8 cellular contexts compared by ENCODE assay signal in the genomic region with DNA sequence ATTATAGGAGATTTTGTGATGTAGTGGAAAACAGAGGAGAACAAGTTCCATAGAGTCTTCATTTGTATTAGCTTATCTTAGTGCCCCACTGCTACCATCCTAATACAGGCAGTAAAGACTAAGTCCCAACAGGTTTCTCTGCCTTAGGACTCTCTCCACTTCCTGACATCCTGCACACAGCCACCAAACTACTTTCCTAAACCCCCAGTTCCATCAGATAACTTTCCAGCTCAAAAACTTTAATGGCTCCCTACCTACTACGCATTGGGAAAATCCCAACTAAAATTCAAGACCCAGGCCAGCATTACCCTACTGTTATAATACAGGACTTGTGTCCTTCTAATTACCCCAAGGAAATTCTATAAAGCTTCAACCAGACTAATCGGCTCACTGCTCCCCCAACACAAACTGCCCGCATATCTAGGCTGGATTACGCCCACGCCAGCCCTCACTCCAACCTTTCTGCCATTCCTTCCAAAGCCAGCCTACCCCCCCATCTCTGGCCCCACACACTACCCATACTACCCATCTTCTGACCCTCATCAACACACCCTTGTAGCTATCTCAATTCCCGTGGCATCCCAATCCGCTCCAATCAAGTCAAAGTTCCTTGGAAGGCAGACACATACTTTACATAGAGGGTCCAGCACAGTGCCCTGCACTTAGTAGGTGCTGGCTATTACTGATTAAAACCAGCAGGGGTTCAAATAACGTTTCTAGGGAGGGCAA. TPM values are rescaled to one million over a fixed set of nuclear protein-coding genes. Genes with fewer than 3 reads are reported as not detected.
DNase-seq lines count a peak whose midpoint lies in the region; FAIRE-seq and TF ChIP-seq lines count a peak whose summit lies in the region.

No MANE protein-coding gene starts in this region.

- DNase-seq in GM06990 (ENCODE audit: extremely low read depth, insufficient read length): no peak
- DNase-seq in endothelial cell of umbilical vein (ENCODE audit: low read depth, low spot score): peak; percentile 18
- no peak for DNase-seq in progenitor cell of endocrine pancreas (ENCODE audit: low spot score, unreplicated experiment)
- no peak for DNase-seq in retina
- DNase-seq in SKM-1 treated with dmso at 0.1 percent for 144 hours (lab: John Stamatoyannopoulos, UW; ENCODE audit: unreplicated experiment): no peak
- no peak for DNase-seq in KG1 (lab: John Stamatoyannopoulos, UW)
- no peak for DNase-seq in NCI-H1105 treated with DMSO at 0.1 percent for 48 hours (lab: John Stamatoyannopoulos, UW)

- H2AFZ ChIP-seq in OCI-LY3 (ENCODE audit: low read depth, low read length): no peak overlapping the region
- H2AFZ ChIP-seq in endothelial cell of umbilical vein (ENCODE audit: low read depth, low read length): no peak overlapping the region

- peaks cover 21% of the 10 kb centered on the region for H3K4me1 Mint-ChIP-seq in progenitor cell of endocrine pancreas (ENCODE audit: low read depth)

- BruUV-seq in endothelial cell of umbilical vein (replicated peaks; lab: Mats Ljungman, UMichigan): no TSS peak

- H3K9me3 Mint-ChIP-seq in progenitor cell of endocrine pancreas (ENCODE audit: low read depth): no peaks in the 10 kb centered on the region

- peak; percentile 66 for FAIRE-seq in endothelial cell of umbilical vein (lab: Jason Lieb, UNC)

- H3K4me3 ChIP-seq in GM06990 (replicated peaks; ENCODE audit: low read depth, low read length): peak overlapping the region; percentile 91
- H3K4me3 ChIP-seq in OCI-LY3 (ENCODE audit: low read length): peak overlapping the region; percentile 93
- H3K4me3 ChIP-seq in endothelial cell of umbilical vein (replicated peaks in 1 of 3; ENCODE audit: insufficient read depth in 1 of 3, low read depth in 1 of 3, low read length in 3 of 3): peak overlapping the region; percentile 63 to 84 (median 68)

- H3K79me2 ChIP-seq in OCI-LY3 (ENCODE audit: low read length) (peaks cover 43% of the 10 kb centered on the region), endothelial cell of umbilical vein (ENCODE audit: control insufficient read depth, insufficient read depth, low read length) (peaks cover 43% of the 10 kb centered on the region)

- intact Hi-C loops in endothelial cell of umbilical vein (cut with micrococcal nuclease): loop anchor here (1.0 to 10.0 kb wide), 3 partner anchors 117 to 488 kb away; partner anchors contain the start of gene HHEX

- CTCF ChIA-PET in endothelial cell of umbilical vein (lab: Charles Lee): interaction anchor here (1.3 to 7.9 kb wide), 6 partner anchors 12 to 61 kb away, joined by 3 to 182 read pairs (median 4); no protein-coding TSS in a partner anchor

- H3K4me1 ChIP-seq in OCI-LY3 (ENCODE audit: low read length): peaks cover 24% of the 10 kb centered on the region
- H3K4me1 ChIP-seq in endothelial cell of umbilical vein (ENCODE audit: control insufficient read depth, extremely low read depth, insufficient read depth, low read length): peaks cover 22% of the 10 kb centered on the region

- H3K27me3 ChIP-seq in GM06990 (replicated peaks; ENCODE audit: control insufficient read depth, insufficient read depth, low read length): no peaks in the 10 kb centered on the region
- H3K27me3 ChIP-seq in OCI-LY3 (ENCODE audit: low read depth, low read length): no peaks in the 10 kb centered on the region
- H3K27me3 ChIP-seq in endothelial cell of umbilical vein (ENCODE audit: control insufficient read depth in 2 of 2, insufficient read depth in 2 of 2, low read length in 2 of 2): no peaks in the 10 kb centered on the region

- no peaks in the 10 kb centered on the region for H3K36me3 ChIP-seq in GM06990 (ENCODE audit: control insufficient read depth, insufficient read depth, low read length)
- H3K36me3 ChIP-seq in OCI-LY3 (replicated peaks; ENCODE audit: low read depth, low read length): peaks cover 8% of the 10 kb centered on the region
- peaks cover 0 to 2% of the 10 kb centered on the region in 2 experiments for H3K36me3 ChIP-seq in endothelial cell of umbilical vein (ENCODE audit: control insufficient read depth in 2 of 2, extremely low read depth in 1 of 2, insufficient read depth in 2 of 2, low read length in 2 of 2)

- peak overlapping the region; percentile 53 for H3K27ac Mint-ChIP-seq in progenitor cell of endocrine pancreas

- no peaks in the 10 kb centered on the region for H3K9me1 ChIP-seq in endothelial cell of umbilical vein (replicated peaks; ENCODE audit: control insufficient read depth, extremely low read depth, insufficient read depth, low read length)

- dilution Hi-C loops in endothelial cell of umbilical vein (cut with MboI; ENCODE audit: extremely low pct_ligation_motif_present, low sequenced_read_pairs): no loop called here

- H3K4me3 Mint-ChIP-seq in progenitor cell of endocrine pancreas (ENCODE audit: low read depth): peak overlapping the region; percentile 69

- H3K4me2 ChIP-seq in OCI-LY3 (ENCODE audit: low read length) (peak overlapping the region; percentile 98), endothelial cell of umbilical vein (ENCODE audit: insufficient read depth, low read length) (peak overlapping the region; percentile 95)

- no peaks in the 10 kb centered on the region for H3K27me3 Mint-ChIP-seq in progenitor cell of endocrine pancreas

- H4K20me1 ChIP-seq in OCI-LY3 (ENCODE audit: insufficient read depth, low read length) (peaks cover 13% of the 10 kb centered on the region), endothelial cell of umbilical vein (replicated peaks; ENCODE audit: control insufficient read depth, extremely low read depth, insufficient read depth, low read length) (no peaks in the 10 kb centered on the region)

- H3K9me3 ChIP-seq in OCI-LY3 (ENCODE audit: insufficient read depth, low read length) (no peaks in the 10 kb centered on the region), endothelial cell of umbilical vein (replicated peaks; ENCODE audit: control insufficient read depth, insufficient read depth, low read length) (no peaks in the 10 kb centered on the region)

- POLR2A ChIA-PET in endothelial cell of umbilical vein (lab: Charles Lee): no interaction called here

- H3K27ac ChIP-seq in OCI-LY3 (ENCODE audit: low read length) (no peak overlapping the region), endothelial cell of umbilical vein (ENCODE audit: insufficient read depth, low read depth, low read length) (no peak overlapping the region)

- peaks cover 8% of the 10 kb centered on the region for H3K36me3 Mint-ChIP-seq in progenitor cell of endocrine pancreas (ENCODE audit: insufficient read depth)

- H3K9ac ChIP-seq in OCI-LY3 (ENCODE audit: low read length): peak overlapping the region; percentile 90
- H3K9ac ChIP-seq in endothelial cell of umbilical vein (replicated peaks; ENCODE audit: extremely low read depth, insufficient read depth, low read length): peak overlapping the region; percentile 93

- no peak for TF ChIP-seq CTCF in GM06990 (IDR thresholded peaks at IDR 0.05; ENCODE audit: insufficient read depth, low read length, poor library complexity, severe bottlenecking)
- TF ChIP-seq CTCF in OCI-LY3 (IDR thresholded peaks at IDR 0.05; ENCODE audit: low read depth, low read length): no peak
- no peak for TF ChIP-seq CTCF in endothelial cell of umbilical vein (IDR thresholded peaks at IDR 0.05; ENCODE audit: extremely low read depth in 1 of 2, insufficient read depth in 1 of 2, low read depth in 1 of 2, low read length in 2 of 2)
- no peak for TF ChIP-seq CTCF in progenitor cell of endocrine pancreas (IDR thresholded peaks at IDR 0.05; ENCODE audit: unreplicated experiment)

- TF ChIP-seq POLR2A in endothelial cell of umbilical vein (IDR thresholded peaks at IDR 0.05; ENCODE audit: low read depth, low read length): no peak

TF ChIP-seq in endothelial cell of umbilical vein, 7 proteins besides CTCF, POLR2A, EP300 and RAD21:
- TF ChIP-seq JUN (IDR thresholded peaks at IDR 0.05; ENCODE audit: borderline replicate concordance, insufficient read depth, insufficient read length, low read depth) (no peak), MAX (IDR thresholded peaks at IDR 0.05; ENCODE audit: insufficient read depth, insufficient read length) (no peak), FOS (IDR thresholded peaks at IDR 0.05; ENCODE audit: borderline replicate concordance, insufficient read depth, low read length) (no peak), EZH2 (IDR thresholded peaks at IDR 0.05; ENCODE audit: borderline replicate concordance, low read depth, low read length, severe bottlenecking) (no peak), POLR2AphosphoS5 (IDR thresholded peaks at IDR 0.05; ENCODE audit: insufficient read depth, low read depth, low read length) (no peak), MYC (IDR thresholded peaks at IDR 0.05; ENCODE audit: low read depth, low read length) (no peak), GATA2 (IDR thresholded peaks at IDR 0.05; ENCODE audit: insufficient read depth, insufficient read length, low read depth, low read length) (no peak)

RNA-seq across cellular contexts. Expression of gene IDE, which starts 1.4 kb away (rescaled TPM):
- total RNA-seq in endothelial cell of umbilical vein (52.6 and 53.5 TPM in 2 replicates), progenitor cell of endocrine pancreas (60.1 TPM in 2 replicates)
- polyA plus RNA-seq in endothelial cell of umbilical vein: 10.7 and 11.7 TPM in 2 replicates
- 11.3 and 13.7 TPM in 2 replicates for polyA plus RNA-seq in endothelial cell of umbilical vein (2011; cell fraction: cytosol; rRNA removed)
- polyA plus RNA-seq in endothelial cell of umbilical vein (2011; cell fraction: nucleus; rRNA removed): 33.4 and 35.8 TPM in 2 replicates
- polyA plus RNA-seq in endothelial cell of umbilical vein (2012): 27.0 and 35.7 TPM in 2 replicates
- 58.7 and 59.6 TPM in 2 replicates for polyA minus RNA-seq in endothelial cell of umbilical vein
- polyA minus RNA-seq in endothelial cell of umbilical vein (2011; cell fraction: cytosol; rRNA and poly(A)+ RNA removed): 29.6 TPM
- 41.8 and 59.8 TPM in 2 replicates for polyA minus RNA-seq in endothelial cell of umbilical vein (2011; cell fraction: nucleus; rRNA and poly(A)+ RNA removed)

RNA-seq across cellular contexts. Expression of gene KIF11, which starts 20.4 kb away (rescaled TPM):
- total RNA-seq in endothelial cell of umbilical vein (42.6 and 42.8 TPM in 2 replicates), progenitor cell of endocrine pancreas (25.6 and 25.9 TPM in 2 replicates)
- 4.7 and 7.3 TPM in 2 replicates for polyA plus RNA-seq in endothelial cell of umbilical vein
- 12.5 and 14.2 TPM in 2 replicates for polyA plus RNA-seq in endothelial cell of umbilical vein (2011; cell fraction: cytosol; rRNA removed)
- 10.1 and 16.2 TPM in 2 replicates for polyA plus RNA-seq in endothelial cell of umbilical vein (2011; cell fraction: nucleus; rRNA removed)
- polyA plus RNA-seq in endothelial cell of umbilical vein (2012): 13.1 and 34.0 TPM in 2 replicates
- 6.8 and 9.2 TPM in 2 replicates for polyA minus RNA-seq in endothelial cell of umbilical vein
- 28.1 TPM for polyA minus RNA-seq in endothelial cell of umbilical vein (2011; cell fraction: cytosol; rRNA and poly(A)+ RNA removed)
- 6.9 and 13.5 TPM in 2 replicates for polyA minus RNA-seq in endothelial cell of umbilical vein (2011; cell fraction: nucleus; rRNA and poly(A)+ RNA removed)
